ENCODE assay signal across 16 cellular contexts in genomic region chr21:39610705-39611104, GRCh38. TPM values are rescaled to one million over a fixed set of nuclear protein-coding genes. Genes with fewer than 3 reads are reported as not detected.
A peak's percentile ranks its signal among the peaks of the same experiment; 100 is the strongest.
DNase-seq lines count a peak whose midpoint lies in the region; FAIRE-seq and TF ChIP-seq lines count a peak whose summit lies in the region.
"Had no signal": no experiment of that assay in that cellular context is flagged by ENCODE, and none has a peak within 500 bp of the region (broad histone marks: within the 10 kb centered on the region; RNA-seq: fewer than 3 reads in every experiment).

No MANE protein-coding gene starts in this region.

- no peak overlapping the region for H3K23ac ChIP-seq in H1 (ENCODE audit: insufficient read length)

- peaks cover 41% of the 10 kb centered on the region for H3K27me3 Mint-ChIP-seq in neural crest cell (ENCODE audit: low read depth)

- peak overlapping the region; percentile 82 for H2BK12ac ChIP-seq in H1 (ENCODE audit: low read depth, low read length)

- H2BK20ac ChIP-seq in H1 (ENCODE audit: low read length), result peak overlapping the region; percentile 88; the same call in 1 of the 2 replicates

- WGBS in H1 (ENCODE audit: extremely low coverage in 1 of 2, insufficient coverage in 1 of 2, insufficient read length in 1 of 2, insufficient replicate concordance in 2 of 2, low coverage in 1 of 2, low lambda C conversion rate in 2 of 2, missing lambda C conversion rate in 1 of 2), 2 experiments, result 46% methylated on average over 3 of the region's 3 CpGs; no CpG with 5 or more reads in 1 of the 2 experiments

- DNase-seq in DMS53 (lab: John Stamatoyannopoulos, UW) (peak; percentile 12), DMS53 treated with DMSO at 0.1 percent for 48 hours (lab: John Stamatoyannopoulos, UW; ENCODE audit: unreplicated experiment) (no peak), NCI-H1417 (lab: John Stamatoyannopoulos, UW) (peak in 2 of 3 experiments; percentile 66 to 84), H1 (ENCODE audit: low read depth in 1 of 2, low spot score in 2 of 2) (peak; percentile 63 to 77), neural crest cell (ENCODE audit: low read depth, low spot score) (no peak), cortex of kidney (lab: John Stamatoyannopoulos, UW) (no peak), NCI-H2227 treated with DMSO at 0.1 percent for 48 hours (lab: John Stamatoyannopoulos, UW) (no peak)
- no peak for DNase-seq in stimulated activated CD4-positive, alpha-beta T cell treated with anti-CD3 and anti-CD28 coated beads, Interleukin-2, amount 100 ng/mL, for 48 hours
- DNase-seq: activated CD4-positive, alpha-beta memory T cell treated with anti-CD3 and anti-CD28 coated beads, Interleukin-2, amount 10 ng/mL, durations not matched to agents 7 days and 5 days; NCI-H187 treated with DMSO at 0.1 percent for 48 hours; stimulated activated CD4-positive, alpha-beta T cell treated with anti-CD3 and anti-CD28 coated beads, Interleukin-4, amount 100 ng/mL, for 24 hours had no signal

- no peaks in the 10 kb centered on the region for H3K27me3 ChIP-seq in H1 (replicated peaks in 1 of 4; ENCODE audit: control insufficient read depth in 3 of 4, extremely low read depth in 1 of 4, insufficient read depth in 3 of 4, low read length in 3 of 4)

- H3K27ac Mint-ChIP-seq in neural crest cell (ENCODE audit: unreplicated experiment), result no peak overlapping the region
- H3K27ac Mint-ChIP-seq: activated CD4-positive, alpha-beta memory T cell treated with anti-CD3 and anti-CD28 coated beads, Interleukin-2, amount 10 ng/mL, durations not matched to agents 7 days and 5 days had no signal

- H4K20me1 ChIP-seq in H1 (replicated peaks in 1 of 2; ENCODE audit: control insufficient read depth in 1 of 2, insufficient read depth in 2 of 2, low read length in 2 of 2), result no peaks in the 10 kb centered on the region

- H2BK120ac ChIP-seq in H1 (replicated peaks; ENCODE audit: low read depth, low read length), result no peak overlapping the region

- peak overlapping the region; percentile 84 to 88 for H3K4me2 ChIP-seq in H1 (ENCODE audit: insufficient read depth in 1 of 2, low read depth in 2 of 2, low read length in 2 of 2)

- H3K14ac ChIP-seq in H1 (ENCODE audit: insufficient read length), result no peak overlapping the region

- no peaks in the 10 kb centered on the region for H3K36me3 Mint-ChIP-seq in neural crest cell (ENCODE audit: low read depth)

- peak; percentile 89 for FAIRE-seq in H1 (lab: Jason Lieb, UNC)
- FAIRE-seq: A204.1 had no signal

- no peak overlapping the region for H3K56ac ChIP-seq in H1 (replicated peaks; ENCODE audit: insufficient read length, low read depth, low read length)

- H4K91ac ChIP-seq in H1 (replicated peaks; ENCODE audit: insufficient read length, low read length), result peak overlapping the region; percentile 12

- no peak overlapping the region; a peak in 1 of 7 replicates for H3K9ac ChIP-seq in H1 (replicated peaks in 1 of 4; ENCODE audit: extremely low read depth in 1 of 4, low read depth in 3 of 4, low read length in 3 of 4)

- no peaks in the 10 kb centered on the region for H3K9me3 Mint-ChIP-seq in neural crest cell
- H3K9me3 Mint-ChIP-seq: activated CD4-positive, alpha-beta memory T cell treated with anti-CD3 and anti-CD28 coated beads, Interleukin-2, amount 10 ng/mL, durations not matched to agents 7 days and 5 days had no signal

- H4K8ac ChIP-seq in H1 (ENCODE audit: extremely low read depth, insufficient read depth, low read length), result no peak overlapping the region

- H3K4me1 Mint-ChIP-seq in neural crest cell, result peaks cover 18% of the 10 kb centered on the region
- H3K4me1 Mint-ChIP-seq: activated CD4-positive, alpha-beta memory T cell treated with anti-CD3 and anti-CD28 coated beads, Interleukin-2, amount 10 ng/mL, durations not matched to agents 7 days and 5 days had no signal

- peaks cover 2 to 37% (median 17%) of the 10 kb centered on the region in 4 experiments; a peak in 6 of 8 replicates for H3K36me3 ChIP-seq in H1 (ENCODE audit: control insufficient read depth in 2 of 4, insufficient read depth in 4 of 4, low read length in 3 of 4)
- H3K36me3 ChIP-seq: tibial nerve had no signal

- POLR2A ChIA-PET in H1 (lab: Charles Lee; ENCODE audit: partially characterized antibody), result interaction anchor here (1.1 to 16.0 kb wide), 10 partner anchors 9 to 74 kb away, joined by 3 to 222 read pairs (median 6); no protein-coding TSS in a partner anchor

- H2BK15ac ChIP-seq in H1 (ENCODE audit: low read length), result no peak overlapping the region

- peaks cover 10 to 28% (median 16%) of the 10 kb centered on the region in 4 experiments for H3K4me1 ChIP-seq in H1 (replicated peaks in 1 of 4; ENCODE audit: control insufficient read depth in 3 of 4, insufficient read depth in 4 of 4, low read length in 3 of 4)

- TF ChIP-seq CTCF in H1 (IDR thresholded peaks at IDR 0.05; ENCODE audit: control extremely low read depth in 1 of 3, insufficient read depth in 1 of 3, low read depth in 1 of 3, low read length in 3 of 3), result no peak
- TF ChIP-seq CTCF in neural crest cell (conservative IDR thresholded peaks at IDR 0.05), result no peak

- peak overlapping the region; percentile 29; the same call in 1 of the 2 replicates for H2BK5ac ChIP-seq in H1 (ENCODE audit: low read depth, low read length)

- H2AFZ ChIP-seq in H1 (ENCODE audit: low read length), result no peak overlapping the region
- H2AFZ ChIP-seq: hepatocyte had no signal

- H3K4ac ChIP-seq in H1 (replicated peaks; ENCODE audit: insufficient read length, low read depth, low read length), result peak overlapping the region; percentile 48

- H4K5ac ChIP-seq in H1 (ENCODE audit: insufficient read length, low read depth, low read length), result peak overlapping the region; percentile 18

- peaks cover 13 to 53% of the 10 kb centered on the region in 2 experiments for H3K79me2 ChIP-seq in H1 (ENCODE audit: control insufficient read depth in 1 of 2, insufficient read depth in 2 of 2, low read length in 2 of 2)
- H3K79me2 ChIP-seq: hepatocyte had no signal

- peak in 1 of 2 experiments; percentile 30; a peak in 1 of 3 replicates for TF ChIP-seq POLR2A in H1 (IDR thresholded peaks at IDR 0.05; ENCODE audit: control extremely low read depth in 1 of 2, low read depth in 2 of 2, low read length in 2 of 2)

- peak overlapping the region; percentile 58 to 90 (median 70); a peak in 5 of 8 replicates for H3K4me3 ChIP-seq in H1 (ENCODE audit: extremely low read depth in 1 of 4, insufficient read depth in 2 of 4, low read depth in 3 of 4, low read length in 4 of 4)
- H3K4me3 ChIP-seq: hepatocyte, tibial nerve had no signal

- peaks cover 4% of the 10 kb centered on the region; the same call in 1 of the 2 replicates for H3K79me1 ChIP-seq in H1 (ENCODE audit: low read depth, low read length)

- no peak for TF ChIP-seq EP300 in H1 (IDR thresholded peaks at IDR 0.05; ENCODE audit: borderline replicate concordance in 1 of 2, low read depth in 2 of 2, low read length in 2 of 2)

- CTCF ChIA-PET in H1 (lab: Charles Lee; ENCODE audit: partially characterized antibody), result interaction anchor here (0.6 to 1.6 kb wide), 7 partner anchors 20 to 155 kb away, joined by 3 to 5 read pairs (median 3); no protein-coding TSS in a partner anchor

- no peak overlapping the region for H2AK5ac ChIP-seq in H1 (ENCODE audit: low read depth, low read length)

- H3K27ac ChIP-seq in H1 (ENCODE audit: low read depth, low read length), result no peak overlapping the region
- H3K27ac ChIP-seq: hepatocyte, tibial nerve had no signal

- no peaks in the 10 kb centered on the region for H3K9me3 ChIP-seq in H1 (ENCODE audit: insufficient read depth in 2 of 2, low read depth in 1 of 2, low read length in 1 of 2)
- H3K9me3 ChIP-seq: tibial nerve had no signal

- H3K18ac ChIP-seq in H1 (ENCODE audit: extremely low read depth, low read length), result peak overlapping the region; percentile 65

- H3K23me2 ChIP-seq in H1 (ENCODE audit: low read depth, low read length), result peaks cover 17% of the 10 kb centered on the region

- peak overlapping the region; percentile 23 for H3K4me3 Mint-ChIP-seq in neural crest cell
- H3K4me3 Mint-ChIP-seq: activated CD4-positive, alpha-beta memory T cell treated with anti-CD3 and anti-CD28 coated beads, Interleukin-2, amount 10 ng/mL, durations not matched to agents 7 days and 5 days had no signal

- TF ChIP-seq RAD21 in H1 (IDR thresholded peaks at IDR 0.05 in 1 of 2, conservative IDR thresholded peaks at IDR 0.05 in 1 of 2; ENCODE audit: low read depth in 2 of 2, low read length in 2 of 2), result no peak

TF ChIP-seq in H1, 55 proteins besides CTCF, POLR2A, EP300 and RAD21 (continues in another document):
- TF ChIP-seq KDM4A (IDR thresholded peaks at IDR 0.05; ENCODE audit: low read depth, low read length, severe bottlenecking) (no peak), SRF (IDR thresholded peaks at IDR 0.05; ENCODE audit: low read depth, low read length) (no peak), ATF3 (IDR thresholded peaks at IDR 0.05; ENCODE audit: insufficient read depth, low read depth, low read length) (no peak), TAF1 (IDR thresholded peaks at IDR 0.05; ENCODE audit: low read depth, low read length) (0 out of 2 replicates have a peak, but pooled peaks have one; percentile 3)

RNA-seq across cellular contexts. Expression of gene B3GALT5, which starts 2.0 kb away (rescaled TPM):
- 23.8 and 25.1 TPM in 2 replicates for total RNA-seq in H1 (2021; fragmentation: NEBNext Ultra II Directional; extraction: Animal tissue kit (Norgen Biotek cat#: 25700))
- 11.9 and 12.4 TPM in 2 replicates for polyA plus RNA-seq in H1 (2011; rRNA removed)
- polyA plus RNA-seq in H1 (2011; cell fraction: cytosol; rRNA removed), result 9.7 TPM
- polyA plus RNA-seq in H1 (2011; cell fraction: nucleus; rRNA removed), result 25.2 TPM
- polyA plus RNA-seq in H1 (2012, experiment 1 of 2), result 9.9 to 15.2 TPM (median 12.4 TPM) in 4 replicates
- 1.6 TPM for polyA plus RNA-seq in H1 (2012, experiment 2 of 2)
- 19.2 TPM for polyA plus RNA-seq in H1 (2013, experiment 1 of 2)
- 18.8 TPM for polyA plus RNA-seq in H1 (2013, experiment 2 of 2)
- polyA minus RNA-seq in H1 (2011; rRNA and poly(A)+ RNA removed), result 47.8 and 63.7 TPM in 2 replicates
- polyA minus RNA-seq in H1 (2011; cell fraction: cytosol; rRNA and poly(A)+ RNA removed), result 24.7 TPM
- 38.0 TPM for polyA minus RNA-seq in H1 (2011; cell fraction: nucleus; rRNA and poly(A)+ RNA removed)
- total RNA-seq in neural crest cell, result 1.9 and 2.6 TPM in 2 replicates
- total RNA-seq: activated CD4-positive, alpha-beta memory T cell treated with anti-CD3 and anti-CD28 coated beads, Interleukin-2, amount 10 ng/mL, durations not matched to agents 7 days and 5 days; dermis microvascular lymphatic vessel endothelial cell; lung microvascular endothelial cell; tibial nerve had no signal

Comparison
In these comparisons a context has a peak if more than half of its experiments do, and no peak if none do; other contexts are left out.
1. DNase-seq: peak in DMS53 (single experiment), NCI-H1417 (2 of 3) and H1 (2 of 2); none in DMS53 treated with DMSO at 0.1 percent for 48 hours (single experiment), neural crest cell (single experiment), cortex of kidney (single experiment), stimulated activated CD4-positive, alpha-beta T cell treated with anti-CD3 and anti-CD28 coated beads, Interleukin-2, amount 100 ng/mL, for 48 hours (0 of 2) and NCI-H2227 treated with DMSO at 0.1 percent for 48 hours (single experiment).